Comparison of ENCODE assay signal across 8 cellular contexts in the genomic region with DNA sequence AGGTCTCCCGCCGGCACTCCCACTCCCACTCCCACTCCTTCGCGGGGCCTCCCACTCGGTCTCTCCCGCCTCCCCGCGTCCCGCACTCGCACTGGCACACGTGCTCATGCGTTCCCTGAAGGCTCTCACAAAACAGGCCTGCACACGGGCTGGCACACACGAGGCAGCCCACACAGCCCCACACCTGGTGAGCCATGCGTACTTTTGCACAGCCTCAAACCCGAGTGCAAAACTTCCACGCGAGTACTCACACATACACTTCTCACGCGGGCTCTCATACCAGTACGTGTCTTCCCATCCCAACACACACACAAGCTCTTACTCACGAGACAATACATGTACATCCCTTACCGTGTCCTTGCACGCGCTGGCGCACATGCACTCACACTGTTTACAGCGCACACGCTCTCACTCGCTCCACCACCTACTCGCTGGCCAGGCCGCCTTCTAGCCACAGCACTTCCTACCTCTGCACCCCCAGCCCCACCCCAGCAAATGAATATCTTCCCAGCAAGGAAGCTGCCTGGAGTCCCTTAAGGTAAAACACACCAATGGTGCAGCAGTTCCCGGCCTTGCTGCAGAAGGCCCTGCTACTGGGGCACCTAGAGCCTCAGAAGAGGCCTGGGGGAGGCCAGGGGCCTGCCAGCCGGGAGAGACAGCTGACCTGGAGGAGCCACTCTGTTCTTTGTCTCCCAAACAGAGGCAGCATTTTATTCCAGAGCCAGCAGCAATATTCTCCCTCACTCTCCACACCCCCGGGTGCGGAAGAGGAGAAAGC. TPM values are rescaled to one million over a fixed set of nuclear protein-coding genes. Genes with fewer than 3 reads are reported as not detected.
DNase-seq lines count a peak whose midpoint lies in the region; ATAC-seq and TF ChIP-seq lines count a peak whose summit lies in the region.

No MANE protein-coding gene starts in this region.

- H3K27ac ChIP-seq in dorsolateral prefrontal cortex = peak overlapping the region; percentile 84 to 99 (median 94)
- H3K27ac ChIP-seq in thyroid gland = peak overlapping the region; percentile 88 to 98 (median 91)

- peaks cover 61 to 78% of the 10 kb centered on the region in 2 donors for H3K4me1 ChIP-seq in thyroid gland

- peak in 1 of 2 donors; percentile 9 for TF ChIP-seq POLR2A in thyroid gland (IDR thresholded peaks at IDR 0.05)

- WGBS in thyroid gland, 2 donors = 36 to 78% methylated on average over 22 to 32 of the region's 35 CpGs

- peak; percentile 71 for DNase-seq in DMS53 treated with DMSO at 0.1 percent for 48 hours (lab: John Stamatoyannopoulos, UW; ENCODE audit: unreplicated experiment)
- peak; percentile 67 for DNase-seq in NCI-H460 (ENCODE audit: extremely low read depth, low read depth)
- peak in 8 of 10 donors; percentile 48 to 81 (median 75) for DNase-seq in dorsolateral prefrontal cortex
- peak; percentile 92 for DNase-seq in medulla oblongata (ENCODE audit: extremely low spot score)
- peak; percentile 53 to 57 for DNase-seq in thyroid gland
- no peak for DNase-seq in NAMALWA (ENCODE audit: low spot score)

- no peaks in the 10 kb centered on the region for H3K36me3 ChIP-seq in thyroid gland

- TF ChIP-seq CTCF in dorsolateral prefrontal cortex (IDR thresholded peaks at IDR 0.05 in 54 of 56, conservative IDR thresholded peaks at IDR 0.05 in 2 of 56; ENCODE audit: low read depth in 1 of 56, partially characterized antibody in 56 of 56) (peak in 4 of 56 donors; percentile 2 to 22 (median 4)), thyroid gland (IDR thresholded peaks at IDR 0.05) (no peak)

- H3K27me3 ChIP-seq in dorsolateral prefrontal cortex = no peaks in the 10 kb centered on the region
- no peaks in the 10 kb centered on the region for H3K27me3 ChIP-seq in thyroid gland

- no peaks in the 10 kb centered on the region for H3K9me3 ChIP-seq in thyroid gland

- H3K4me3 ChIP-seq in dorsolateral prefrontal cortex (peak overlapping the region; percentile 40 to 89 (median 72)), thyroid gland (replicated peaks in 1 of 3) (peak overlapping the region in 1 of 3 donors; percentile 66)

- ATAC-seq in HG03432 (IDR thresholded peaks at IDR 0.05; ENCODE audit: unreplicated experiment) = no peak
- no peak for ATAC-seq in HG02571 (IDR thresholded peaks at IDR 0.05; ENCODE audit: unreplicated experiment)

- intact Hi-C loops in dorsolateral prefrontal cortex (cut with DNase I) = loop anchor here (2.0 to 5.0 kb wide), 2 partner anchors 46 to 60 kb away; no protein-coding TSS in a partner anchor
- intact Hi-C loops in thyroid gland (cut with DNase I) = loop anchor here (10.0 kb wide), 1 partner anchor 192 kb away; no protein-coding TSS in a partner anchor

RNA-seq across cellular contexts. Expression of a gene that starts 0.5 kb away (rescaled TPM):
- total RNA-seq in NCI-H460 (2014; rRNA removed; shearing (Covaris generic)) = 300 and 301 TPM in 2 replicates
- polyA plus RNA-seq in NCI-H460 (2014; cell fraction: nucleus; rRNA removed) = 709 and 845 TPM in 2 replicates
- 10 to 100 TPM; 29.4 to 72.9 (median 48.3) TPM for total RNA-seq in dorsolateral prefrontal cortex
- 100 to 1,000 TPM in 3 of 4 donors, 10 to 100 TPM in 1; 88.8 to 153 (median 132) TPM for total RNA-seq in thyroid gland
